Comparison of ENCODE assay signal across 14 cellular contexts in genomic region chr6:159039885-159040258, GRCh38. TPM values are rescaled to one million over a fixed set of nuclear protein-coding genes. Genes with fewer than 3 reads are reported as not detected.
DNase-seq lines count a peak whose midpoint lies in the region; ATAC-seq, FAIRE-seq and TF ChIP-seq lines count a peak whose summit lies in the region.
"Had no signal": no experiment of that assay in that cellular context is flagged by ENCODE, and none has a peak within 500 bp of the region (broad histone marks: within the 10 kb centered on the region; RNA-seq: fewer than 3 reads in every experiment).

No MANE protein-coding gene starts in this region.

- H3K27me3 Mint-ChIP-seq in CD4-positive, alpha-beta T cell, result no peaks in the 10 kb centered on the region
- peaks cover 2% of the 10 kb centered on the region for H3K27me3 Mint-ChIP-seq in IgD-negative memory B cell
- no peaks in the 10 kb centered on the region for H3K27me3 Mint-ChIP-seq in activated naive CD8-positive, alpha-beta T cell
- H3K27me3 Mint-ChIP-seq in naive thymus-derived CD4-positive, alpha-beta T cell, result no peaks in the 10 kb centered on the region

- H3K36me3 ChIP-seq in naive thymus-derived CD4-positive, alpha-beta T cell (ENCODE audit: control insufficient read depth in 2 of 3, insufficient read depth in 3 of 3, low read length in 3 of 3), result peaks cover 54 to 72% (median 72%) of the 10 kb centered on the region in 3 experiments
- no peaks in the 10 kb centered on the region for H3K36me3 ChIP-seq in right atrium auricular region

- no peak for ATAC-seq in CD4-positive, alpha-beta T cell (ENCODE audit: poor library complexity)
- no peak for ATAC-seq in naive thymus-derived CD4-positive, alpha-beta T cell
- no peak for ATAC-seq in HG03135 (IDR thresholded peaks at IDR 0.05; ENCODE audit: unreplicated experiment)

- no peaks in the 10 kb centered on the region for H3K9me3 ChIP-seq in CD4-positive, alpha-beta T cell (ENCODE audit: control insufficient read depth, low read length)
- no peaks in the 10 kb centered on the region for H3K9me3 ChIP-seq in naive thymus-derived CD4-positive, alpha-beta T cell (ENCODE audit: control insufficient read depth in 2 of 3, low read length in 3 of 3)
- H3K9me3 ChIP-seq in right atrium auricular region, result no peaks in the 10 kb centered on the region
- H3K9me3 ChIP-seq: sigmoid colon had no signal

- intact Hi-C loops in CD4-positive, alpha-beta T cell (cut with DNase I, micrococcal nuclease), result loop anchor here (1.0 to 5.0 kb wide), 3 partner anchors 31 to 64 kb away; no protein-coding TSS in a partner anchor
- intact Hi-C loops in naive thymus-derived CD4-positive, alpha-beta T cell (cut with micrococcal nuclease), result loop anchor here (2.0 to 10.0 kb wide), 4 partner anchors 21 to 1218 kb away; partner anchors contain the start of genes SNX9 (in 1 of the 2) and WTAP (in 1 of the 2)

- CTCF ChIA-PET in CD4-positive, alpha-beta T cell (lab: Charles Lee), result interaction anchor here (0.7 to 3.9 kb wide), 6 partner anchors 31 to 112 kb away, joined by 3 to 20 read pairs (median 5); partner anchors contain the start of gene RSPH3
- CTCF ChIA-PET in naive thymus-derived CD4-positive, alpha-beta T cell (lab: Charles Lee), result interaction anchor here (1.0 to 8.1 kb wide), 6 partner anchors 22 to 101 kb away, joined by 3 to 190 read pairs (median 6); no protein-coding TSS in a partner anchor

- POLR2A ChIA-PET in CD4-positive, alpha-beta T cell (lab: Charles Lee), result interaction anchor here (0.6 to 7.3 kb wide), 9 partner anchors 22 to 594 kb away, joined by 3 to 120 read pairs (median 4); no protein-coding TSS in a partner anchor
- POLR2A ChIA-PET in naive thymus-derived CD4-positive, alpha-beta T cell (lab: Charles Lee), result interaction anchor here (0.6 to 13.6 kb wide), 11 partner anchors 10 to 481 kb away, joined by 3 to 267 read pairs (median 4); no protein-coding TSS in a partner anchor

- H3K4me3 Mint-ChIP-seq in CD4-positive, alpha-beta T cell, result peak overlapping the region; percentile 88
- H3K4me3 Mint-ChIP-seq in IgD-negative memory B cell, result peak overlapping the region; percentile 97 to 100 (median 98)
- H3K4me3 Mint-ChIP-seq in activated naive CD8-positive, alpha-beta T cell, result peak overlapping the region; percentile 97
- H3K4me3 Mint-ChIP-seq in naive thymus-derived CD4-positive, alpha-beta T cell, result peak overlapping the region; percentile 35 to 100 (median 88)

- H3K4me1 ChIP-seq in naive thymus-derived CD4-positive, alpha-beta T cell (ENCODE audit: control insufficient read depth in 2 of 2, insufficient read depth in 2 of 2, low read length in 2 of 2), result peaks cover 42 to 66% of the 10 kb centered on the region in 2 donors
- H3K4me1 ChIP-seq in right atrium auricular region, result peaks cover 0 to 13% of the 10 kb centered on the region in 2 donors

- H3K27me3 ChIP-seq in CD4-positive, alpha-beta T cell (ENCODE audit: control insufficient read depth, insufficient read depth, low read length), result no peaks in the 10 kb centered on the region
- no peaks in the 10 kb centered on the region for H3K27me3 ChIP-seq in naive thymus-derived CD4-positive, alpha-beta T cell (ENCODE audit: control insufficient read depth in 2 of 2, insufficient read depth in 2 of 2, low read length in 2 of 2)
- H3K27me3 ChIP-seq in right atrium auricular region, result no peaks in the 10 kb centered on the region

- peak overlapping the region; percentile 88 for H3K4me3 ChIP-seq in naive thymus-derived CD4-positive, alpha-beta T cell (ENCODE audit: low read length)
- no peak overlapping the region for H3K4me3 ChIP-seq in right atrium auricular region
- H3K4me3 ChIP-seq: sigmoid colon had no signal

- H3K4me1 Mint-ChIP-seq in CD4-positive, alpha-beta T cell (ENCODE audit: low read depth), result peaks cover 75% of the 10 kb centered on the region
- peaks cover 38 to 56% (median 55%) of the 10 kb centered on the region in 3 donors for H3K4me1 Mint-ChIP-seq in IgD-negative memory B cell
- peaks cover 47% of the 10 kb centered on the region for H3K4me1 Mint-ChIP-seq in activated naive CD8-positive, alpha-beta T cell (ENCODE audit: low read depth)
- H3K4me1 Mint-ChIP-seq in naive thymus-derived CD4-positive, alpha-beta T cell, result peaks cover 41 to 78% (median 63%) of the 10 kb centered on the region in 7 donors

- TF ChIP-seq CTCF in CD4-positive, alpha-beta T cell (IDR thresholded peaks at IDR 0.05), result no peak
- TF ChIP-seq CTCF in right atrium auricular region (IDR thresholded peaks at IDR 0.05), result no peak

- H3K27ac Mint-ChIP-seq in CD4-positive, alpha-beta T cell, result peak overlapping the region; percentile 91
- peak overlapping the region; percentile 92 to 97 (median 97) for H3K27ac Mint-ChIP-seq in IgD-negative memory B cell
- peak overlapping the region; percentile 98 for H3K27ac Mint-ChIP-seq in activated naive CD8-positive, alpha-beta T cell
- H3K27ac Mint-ChIP-seq in naive thymus-derived CD4-positive, alpha-beta T cell, result peak overlapping the region; percentile 84 to 100 (median 96)

- DNase-seq in CD4-positive, alpha-beta T cell, result no peak
- DNase-seq in naive thymus-derived CD4-positive, alpha-beta T cell, result no peak
- DNase-seq in RCC 7860 (ENCODE audit: low spot score) (no peak), NCI-H2227 (lab: John Stamatoyannopoulos, UW; ENCODE audit: unreplicated experiment) (no peak), right atrium auricular region (ENCODE audit: low spot score) (no peak)
- DNase-seq: COR-L47; effector CD8-positive, alpha-beta T cell; GOT3; sigmoid colon; T-helper 9 cell had no signal

- peak overlapping the region; percentile 81 for H3K27ac ChIP-seq in CD4-positive, alpha-beta T cell (ENCODE audit: low read depth, low read length)
- peak overlapping the region; percentile 92 for H3K27ac ChIP-seq in naive thymus-derived CD4-positive, alpha-beta T cell (ENCODE audit: low read depth, low read length)
- H3K27ac ChIP-seq in right atrium auricular region, result no peak overlapping the region

- H3K9me3 Mint-ChIP-seq in CD4-positive, alpha-beta T cell, result no peaks in the 10 kb centered on the region
- H3K9me3 Mint-ChIP-seq in IgD-negative memory B cell, result no peaks in the 10 kb centered on the region
- no peaks in the 10 kb centered on the region for H3K9me3 Mint-ChIP-seq in activated naive CD8-positive, alpha-beta T cell (ENCODE audit: low read depth)
- peaks cover 0 to 2% (median 0%) of the 10 kb centered on the region in 11 donors for H3K9me3 Mint-ChIP-seq in naive thymus-derived CD4-positive, alpha-beta T cell

- H3K36me3 Mint-ChIP-seq in CD4-positive, alpha-beta T cell (ENCODE audit: low read depth), result peaks cover 98% of the 10 kb centered on the region
- peaks cover 35% of the 10 kb centered on the region for H3K36me3 Mint-ChIP-seq in IgD-negative memory B cell
- peaks cover 65% of the 10 kb centered on the region for H3K36me3 Mint-ChIP-seq in activated naive CD8-positive, alpha-beta T cell
- H3K36me3 Mint-ChIP-seq in naive thymus-derived CD4-positive, alpha-beta T cell, result peaks cover 21 to 80% (median 74%) of the 10 kb centered on the region in 5 donors

- no peak for FAIRE-seq in RCC 7860 (lab: Jason Lieb, UNC)
- FAIRE-seq: islet of Langerhans had no signal

RNA-seq across cellular contexts. Expression of gene TAGAP, which starts 4.9 kb away (rescaled TPM):
- 100 to 1,000 TPM; 245 to 261 TPM for total RNA-seq in CD4-positive, alpha-beta T cell
- 157 TPM for polyA plus RNA-seq in IgD-negative memory B cell
- total RNA-seq in naive thymus-derived CD4-positive, alpha-beta T cell, result 100 to 1,000 TPM in 2 of 5 experiments, 10 to 100 TPM in 3; 53.5 to 222 (median 84.0) TPM
- 100 to 1,000 TPM; 151 to 210 TPM for polyA plus RNA-seq in naive thymus-derived CD4-positive, alpha-beta T cell
- total RNA-seq in right atrium auricular region, result 1 to 10 TPM; 2.0 to 3.2 TPM

RNA-seq across cellular contexts. Expression of gene RSPH3, which starts 39.9 kb away (rescaled TPM):
- total RNA-seq in CD4-positive, alpha-beta T cell, result 1 to 10 TPM in 1 of 2 experiments, under 1 TPM in 1; 0.59 to 1.1 TPM
- 4.3 TPM for polyA plus RNA-seq in IgD-negative memory B cell
- 1 to 10 TPM; 1.3 to 3.6 (median 2.7) TPM for total RNA-seq in naive thymus-derived CD4-positive, alpha-beta T cell
- polyA plus RNA-seq in naive thymus-derived CD4-positive, alpha-beta T cell, result 1 to 10 TPM; 2.1 to 2.4 TPM
- total RNA-seq in right atrium auricular region, result 1 to 10 TPM; 6.8 to 10.0 TPM

Comparison
In these comparisons a context has a peak if more than half of its experiments do, and no peak if none do; other contexts are left out.
1. H3K27ac ChIP-seq: peak in CD4-positive, alpha-beta T cell (single experiment) and naive thymus-derived CD4-positive, alpha-beta T cell (single experiment); none in right atrium auricular region (0 of 2).
2. RNA of gene TAGAP, which starts 4.9 kb away (total RNA-seq): 245 to 261 TPM in CD4-positive, alpha-beta T cell and 53.5 to 222 TPM in naive thymus-derived CD4-positive, alpha-beta T cell; 2.0 to 3.2 TPM in right atrium auricular region; every median in the first group is over 10 times any median in the second.
3. Peak in every context shown above with its lines, with median percentiles within 50 percentile points of each other: H3K27ac Mint-ChIP-seq and H3K4me3 Mint-ChIP-seq.